ENCODE assay signal across 1 cellular context in genomic region chr4:105956566-105956965, GRCh38.
TF ChIP-seq lines count a peak whose summit lies in the region.

No MANE protein-coding gene starts in this region.

TF ChIP-seq in GM23338, 12 proteins besides CTCF, POLR2A, EP300 and RAD21 (continued from another document):
- TF ChIP-seq ZNF462 (CRISPR knock-in tag; IDR thresholded peaks at IDR 0.05) (no peak), EZH2 (IDR thresholded peaks at IDR 0.05; ENCODE audit: low read depth, unreplicated experiment) (no peak), STAT1 (IDR thresholded peaks at IDR 0.05; ENCODE audit: unreplicated experiment) (no peak), REST (IDR thresholded peaks at IDR 0.05; ENCODE audit: unreplicated experiment) (no peak), POLR2AphosphoS5 (IDR thresholded peaks at IDR 0.05; ENCODE audit: low read depth) (no peak)
